Comparison of ENCODE assay signal across 3 cellular contexts in the genomic region with DNA sequence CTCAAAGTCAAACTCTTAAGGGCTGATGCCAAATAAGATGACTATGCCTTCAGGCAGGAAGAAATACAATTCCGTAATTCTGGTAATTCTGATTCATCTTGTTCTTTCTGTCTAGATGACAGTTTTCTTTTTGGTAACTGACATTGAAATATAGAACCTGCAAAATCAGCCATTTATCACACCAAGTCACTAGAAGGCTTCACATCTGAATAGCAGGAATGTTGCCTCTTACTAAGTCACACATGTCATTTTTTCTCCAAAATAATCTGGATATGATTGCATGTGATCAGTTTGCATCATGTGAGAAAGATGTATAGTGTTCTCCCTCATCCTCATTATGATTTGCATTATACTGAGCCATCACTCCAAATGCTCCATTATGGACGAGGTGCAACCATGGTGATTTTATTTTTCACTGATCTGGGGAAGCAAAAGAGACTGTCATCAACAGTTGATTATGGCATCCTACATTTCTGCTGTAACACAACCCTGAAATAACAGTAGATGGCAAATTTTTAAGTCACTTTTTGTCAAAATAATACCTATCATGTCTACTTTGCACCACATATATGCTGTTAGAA.
"Had no signal": no experiment of that assay in that cellular context is flagged by ENCODE, and none has a peak within 500 bp of the region (broad histone marks: within the 10 kb centered on the region; RNA-seq: fewer than 3 reads in every experiment).

No MANE protein-coding gene starts in this region.

- DNase-seq: GDM1, GF-D8 had no signal

- H3K4me3 ChIP-seq: GM12878 had no signal
